9 cellular contexts compared by ENCODE assay signal in genomic region chr4:139814285-139815015, GRCh38.
A peak's percentile ranks its signal among the peaks of the same experiment; 100 is the strongest.
DNase-seq lines count a peak whose midpoint lies in the region; ATAC-seq and TF ChIP-seq lines count a peak whose summit lies in the region.
"Had no signal": no experiment of that assay in that cellular context is flagged by ENCODE, and none has a peak within 500 bp of the region (broad histone marks: within the 10 kb centered on the region; RNA-seq: fewer than 3 reads in every experiment).

No MANE protein-coding gene starts in this region.

- H3K9me3 ChIP-seq in BE2C = peaks cover 7% of the 10 kb centered on the region

- DNase-seq in BE2C (peak; percentile 37), NCI-H2081 treated with DMSO at 0.1 percent for 48 hours (lab: John Stamatoyannopoulos, UW) (peak; percentile 45), endothelial cell (ENCODE audit: low spot score) (no peak), mesendoderm (no peak)
- no peak for DNase-seq in T-helper 2 cell treated with Interferon-gamma antibody and Interleukin-4, amounts not matched to agents 5 μg/mL and 100 μg/mL, for 36 hours (ENCODE audit: low spot score)
- DNase-seq: cortex of kidney had no signal

- H3K18ac ChIP-seq in mesendoderm (ENCODE audit: low read length) = no peak overlapping the region

- H3K36me3 ChIP-seq in BE2C (no peaks in the 10 kb centered on the region), mesendoderm (ENCODE audit: control insufficient read depth, insufficient read depth, low read length) (no peaks in the 10 kb centered on the region)

- H3K27ac Mint-ChIP-seq in endothelial cell (ENCODE audit: unreplicated experiment) = peak overlapping the region; percentile 62
- H3K27ac Mint-ChIP-seq in activated T-helper 17 cell treated with anti-CD3 and anti-CD28 coated beads, Interleukin-2, amount 50 U/mL, for 72 hours = no peak overlapping the region
- H3K27ac Mint-ChIP-seq in T-helper 2 cell treated with Interferon-gamma antibody and Interleukin-4, amounts not matched to agents 5 μg/mL and 100 μg/mL, for 36 hours = no peak overlapping the region

- no peak for ATAC-seq in activated T-helper 17 cell treated with anti-CD3 and anti-CD28 coated beads, Interleukin-2, amount 50 U/mL, for 72 hours (replicated peaks)
- ATAC-seq in HG03521 (IDR thresholded peaks at IDR 0.05; ENCODE audit: unreplicated experiment) = no peak
- ATAC-seq in GM18511 (IDR thresholded peaks at IDR 0.05; ENCODE audit: unreplicated experiment) = no peak

- no peak overlapping the region for H3K9ac ChIP-seq in mesendoderm (ENCODE audit: low read length)

- H2AK5ac ChIP-seq in mesendoderm (ENCODE audit: low read length) = peak overlapping the region; percentile 33

- no peak overlapping the region for H3K23ac ChIP-seq in mesendoderm (ENCODE audit: low read length)

- H3K36me3 Mint-ChIP-seq in endothelial cell (ENCODE audit: low read depth, unreplicated experiment) = peaks cover 13% of the 10 kb centered on the region
- no peaks in the 10 kb centered on the region for H3K36me3 Mint-ChIP-seq in activated T-helper 17 cell treated with anti-CD3 and anti-CD28 coated beads, Interleukin-2, amount 50 U/mL, for 72 hours (ENCODE audit: low read depth)
- H3K36me3 Mint-ChIP-seq in T-helper 2 cell treated with Interferon-gamma antibody and Interleukin-4, amounts not matched to agents 5 μg/mL and 100 μg/mL, for 36 hours (ENCODE audit: low read depth) = no peaks in the 10 kb centered on the region

- H3K79me2 ChIP-seq in mesendoderm (ENCODE audit: control insufficient read depth, insufficient read depth, low read length) = no peaks in the 10 kb centered on the region

- H3K4me1 ChIP-seq in BE2C = peaks cover 36% of the 10 kb centered on the region
- H3K4me1 ChIP-seq in mesendoderm (ENCODE audit: control insufficient read depth, low read depth, low read length) = peaks cover 10% of the 10 kb centered on the region

- H3K4ac ChIP-seq in mesendoderm (ENCODE audit: low read depth, low read length) = peak overlapping the region; percentile 60

- no peak overlapping the region for H3K27ac ChIP-seq in mesendoderm (ENCODE audit: low read depth, low read length)

- no peak overlapping the region for H2BK15ac ChIP-seq in mesendoderm (replicated peaks; ENCODE audit: low read depth)

- no peaks in the 10 kb centered on the region for H3K27me3 ChIP-seq in BE2C
- no peaks in the 10 kb centered on the region for H3K27me3 ChIP-seq in mesendoderm (ENCODE audit: insufficient read depth, low read length, poor library complexity)

- no peak overlapping the region for H2BK120ac ChIP-seq in mesendoderm (ENCODE audit: low read depth, low read length)

- H3K9me3 Mint-ChIP-seq in endothelial cell (ENCODE audit: unreplicated experiment) = peaks cover 3% of the 10 kb centered on the region
- peaks cover 3% of the 10 kb centered on the region for H3K9me3 Mint-ChIP-seq in activated T-helper 17 cell treated with anti-CD3 and anti-CD28 coated beads, Interleukin-2, amount 50 U/mL, for 72 hours
- no peaks in the 10 kb centered on the region for H3K9me3 Mint-ChIP-seq in T-helper 2 cell treated with Interferon-gamma antibody and Interleukin-4, amounts not matched to agents 5 μg/mL and 100 μg/mL, for 36 hours

- peaks cover 64% of the 10 kb centered on the region for H3K4me1 Mint-ChIP-seq in endothelial cell (ENCODE audit: unreplicated experiment)
- no peaks in the 10 kb centered on the region for H3K4me1 Mint-ChIP-seq in activated T-helper 17 cell treated with anti-CD3 and anti-CD28 coated beads, Interleukin-2, amount 50 U/mL, for 72 hours
- no peaks in the 10 kb centered on the region for H3K4me1 Mint-ChIP-seq in T-helper 2 cell treated with Interferon-gamma antibody and Interleukin-4, amounts not matched to agents 5 μg/mL and 100 μg/mL, for 36 hours (ENCODE audit: low read depth)

- H4K5ac ChIP-seq in mesendoderm (ENCODE audit: low read length) = no peak overlapping the region

- TF ChIP-seq CTCF in BE2C (IDR thresholded peaks at IDR 0.05; ENCODE audit: low read depth, low read length) (no peak), endothelial cell (IDR thresholded peaks at IDR 0.05; ENCODE audit: unreplicated experiment) (no peak)

- H3K4me3 Mint-ChIP-seq in endothelial cell (ENCODE audit: unreplicated experiment) = no peak overlapping the region
- no peak overlapping the region for H3K4me3 Mint-ChIP-seq in activated T-helper 17 cell treated with anti-CD3 and anti-CD28 coated beads, Interleukin-2, amount 50 U/mL, for 72 hours
- no peak overlapping the region for H3K4me3 Mint-ChIP-seq in T-helper 2 cell treated with Interferon-gamma antibody and Interleukin-4, amounts not matched to agents 5 μg/mL and 100 μg/mL, for 36 hours

- WGBS in mesendoderm (ENCODE audit: extremely low coverage, insufficient coverage, low lambda C conversion rate) = no CpG with 5 or more reads among the region's 9 CpGs

- no peak overlapping the region for H4K8ac ChIP-seq in mesendoderm (ENCODE audit: low read depth, low read length)

- peak overlapping the region; percentile 52 for H3K56ac ChIP-seq in mesendoderm (ENCODE audit: low read length)

- no peaks in the 10 kb centered on the region for H3K79me1 ChIP-seq in mesendoderm (ENCODE audit: low read length)

- H3K4me2 ChIP-seq in mesendoderm (ENCODE audit: low read length) = no peak overlapping the region

- H2BK5ac ChIP-seq in mesendoderm (ENCODE audit: low read length) = no peak overlapping the region

- H3K27me3 Mint-ChIP-seq in endothelial cell (ENCODE audit: unreplicated experiment) = peaks cover 5% of the 10 kb centered on the region
- H3K27me3 Mint-ChIP-seq in activated T-helper 17 cell treated with anti-CD3 and anti-CD28 coated beads, Interleukin-2, amount 50 U/mL, for 72 hours = peaks cover 16% of the 10 kb centered on the region
- H3K27me3 Mint-ChIP-seq in T-helper 2 cell treated with Interferon-gamma antibody and Interleukin-4, amounts not matched to agents 5 μg/mL and 100 μg/mL, for 36 hours (ENCODE audit: low read depth) = peaks cover 20% of the 10 kb centered on the region

- H3K4me3 ChIP-seq in BE2C (ENCODE audit: low read depth, low read length) = peak overlapping the region; percentile 11
- H3K4me3 ChIP-seq in mesendoderm (ENCODE audit: low read length) = no peak overlapping the region

Comparison
In these comparisons a context has a peak if more than half of its experiments do, and no peak if none do; other contexts are left out.
1. DNase-seq: peak in BE2C (single experiment) and NCI-H2081 treated with DMSO at 0.1 percent for 48 hours (single experiment); none in endothelial cell (single experiment), mesendoderm (single experiment) and T-helper 2 cell treated with Interferon-gamma antibody and Interleukin-4, amounts not matched to agents 5 μg/mL and 100 μg/mL, for 36 hours (single experiment).